16 cellular contexts compared by ENCODE assay signal in the genomic region with DNA sequence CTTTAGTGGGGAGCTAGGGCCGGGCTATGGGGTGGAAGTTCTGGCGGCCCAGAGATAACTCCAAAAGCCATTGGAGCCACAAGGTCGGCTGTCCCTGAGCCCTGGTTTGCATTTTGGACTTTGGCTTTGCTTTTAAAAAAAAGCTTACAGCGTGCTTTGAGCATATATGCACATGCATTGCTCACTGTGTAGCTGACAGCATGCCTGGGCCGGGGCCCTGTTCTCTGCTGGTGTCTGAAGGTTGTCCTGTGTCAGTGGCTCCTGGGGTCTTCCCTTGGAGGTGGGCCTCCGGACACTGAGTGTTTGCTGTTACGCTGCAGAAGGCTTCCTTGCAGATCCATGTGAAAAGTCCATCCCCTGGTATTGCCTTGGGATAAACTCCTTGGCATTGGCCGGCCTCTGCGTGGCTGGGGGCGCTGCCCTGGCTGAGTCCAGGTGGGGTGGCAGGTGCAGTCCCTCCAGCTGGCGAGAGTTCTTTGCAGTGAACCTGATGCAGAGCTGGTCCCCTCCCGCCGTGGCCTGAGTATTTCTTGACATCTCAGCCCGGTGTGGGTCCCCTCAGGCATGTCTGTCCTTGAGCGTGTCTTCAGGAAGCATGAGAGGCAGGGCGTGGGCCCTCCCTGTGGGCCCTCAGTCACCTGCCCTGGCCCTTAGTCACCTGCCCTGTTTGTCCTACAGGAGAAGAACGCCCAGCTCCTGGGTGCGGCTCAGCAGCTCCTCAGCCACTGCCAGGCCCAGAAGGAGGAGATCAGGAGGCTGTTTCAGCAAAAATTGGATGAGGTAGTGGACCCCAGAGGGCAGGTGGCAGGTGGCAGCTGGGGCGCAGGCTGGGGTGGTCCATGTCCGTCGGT. TPM values are rescaled to one million over a fixed set of nuclear protein-coding genes. Genes with fewer than 3 reads are reported as not detected.
DNase-seq lines count a peak whose midpoint lies in the region; ATAC-seq, FAIRE-seq and TF ChIP-seq lines count a peak whose summit lies in the region.
"Had no signal": no experiment of that assay in that cellular context is flagged by ENCODE, and none has a peak within 500 bp of the region (broad histone marks: within the 10 kb centered on the region; RNA-seq: fewer than 3 reads in every experiment).

No MANE protein-coding gene starts in this region.

- H3K4me2 ChIP-seq in GM23338 (no peak overlapping the region), keratinocyte (ENCODE audit: control insufficient read depth, extremely low read depth, insufficient read depth, low read depth, low read length) (no peak overlapping the region)

- peak overlapping the region; percentile 26; the same call in 1 of the 2 replicates for H3K27ac ChIP-seq in GM23338 (ENCODE audit: low read depth)
- peak overlapping the region; percentile 23; the same call in 1 of the 2 replicates for H3K27ac ChIP-seq in WERI-Rb-1
- H3K27ac ChIP-seq in keratinocyte (ENCODE audit: control insufficient read depth, insufficient read depth, low read length): peak overlapping the region; percentile 18
- H3K27ac ChIP-seq: left ventricle myocardium inferior, SJSA1 had no signal

- no peaks in the 10 kb centered on the region for H3K79me2 ChIP-seq in GM23338 (replicated peaks; ENCODE audit: insufficient read depth)
- H3K79me2 ChIP-seq in keratinocyte (ENCODE audit: control insufficient read depth, insufficient read depth, low read length): no peaks in the 10 kb centered on the region

- no peak overlapping the region for H3K4me3 ChIP-seq in GM23338
- no peak overlapping the region for H3K4me3 ChIP-seq in WERI-Rb-1 (ENCODE audit: low read depth, low read length)
- no peak overlapping the region for H3K4me3 ChIP-seq in keratinocyte (ENCODE audit: control insufficient read depth in 2 of 3, extremely low read depth in 1 of 3, insufficient read depth in 2 of 3, low read depth in 1 of 3, low read length in 3 of 3)
- H3K4me3 ChIP-seq: left ventricle myocardium inferior, SJSA1 had no signal

- no peak overlapping the region for H2AFZ ChIP-seq in GM23338
- no peak overlapping the region for H2AFZ ChIP-seq in keratinocyte (ENCODE audit: control insufficient read depth, low read length)

- H3K36me3 ChIP-seq in GM23338 (ENCODE audit: insufficient read depth) (peaks cover 9% of the 10 kb centered on the region; the same call in 1 of the 2 replicates), WERI-Rb-1 (peaks cover 96% of the 10 kb centered on the region), keratinocyte (ENCODE audit: control insufficient read depth in 2 of 2, extremely low read depth in 1 of 2, insufficient read depth in 2 of 2, low read length in 2 of 2) (peaks cover 28 to 51% of the 10 kb centered on the region in 2 experiments)

- dilution Hi-C loops in keratinocyte (cut with MboI; ENCODE audit: extremely low pct_ligation_motif_present, low sequenced_read_pairs): no loop called here

- ATAC-seq in GM23338: no peak
- ATAC-seq in stimulated activated effector memory CD8-positive, alpha-beta T cell treated with anti-CD3 and anti-CD28 coated beads, Interleukin-12 subunit alpha, Interleukin-12 subunit beta, amount 100 ng/mL, for 72 hours: no peak
- no peak for ATAC-seq in GM18502 (IDR thresholded peaks at IDR 0.05; ENCODE audit: poor library complexity, unreplicated experiment)
- ATAC-seq: natural killer cell treated with Interleukin-12 subunit alpha and Interleukin-12 subunit beta and Interleukin-15 and Interleukin-18, amount 100 ng/mL, for 72 hours had no signal

- H3K27me3 Mint-ChIP-seq in GM23338 (ENCODE audit: insufficient read depth, low read depth, poor library complexity): peaks cover 1% of the 10 kb centered on the region
- no peaks in the 10 kb centered on the region for H3K27me3 Mint-ChIP-seq in mesothelial cell of epicardium (ENCODE audit: low read depth)
- H3K27me3 Mint-ChIP-seq: natural killer cell treated with Interleukin-12 subunit alpha and Interleukin-12 subunit beta and Interleukin-15 and Interleukin-18, amount 100 ng/mL, for 72 hours had no signal

- no peak for DNase-seq in GM23338 (ENCODE audit: low spot score)
- no peak for DNase-seq in WERI-Rb-1
- DNase-seq in keratinocyte (ENCODE audit: low read depth, low spot score): no peak
- DNase-seq in stimulated activated effector memory CD8-positive, alpha-beta T cell treated with anti-CD3 and anti-CD28 coated beads, Interleukin-12 subunit alpha, Interleukin-12 subunit beta, amount 100 ng/mL, for 72 hours (ENCODE audit: low spot score in 2 of 2): no peak
- no peak for DNase-seq in hippocampal formation (lab: John Stamatoyannopoulos, UW)
- no peak for DNase-seq in mesothelial cell of epicardium (ENCODE audit: low spot score in 2 of 2, unreplicated experiment in 2 of 2)
- DNase-seq: activated effector memory CD4-positive, alpha-beta T cell treated with Interleukin-2 at 50 U/mL for 16 hours; Calu3; foreskin melanocyte; left ventricle myocardium inferior; NCI-H187 had no signal

- 0 out of 2 replicates have a peak, but pooled peaks cover 8% of the 10 kb centered on the region for H4K20me1 ChIP-seq in GM23338 (replicated peaks; ENCODE audit: insufficient read depth)
- H4K20me1 ChIP-seq in keratinocyte (ENCODE audit: control insufficient read depth, extremely low read depth, insufficient read depth, low read length): no peaks in the 10 kb centered on the region

- peaks cover 5% of the 10 kb centered on the region; the same call in 1 of the 2 replicates for H3K4me1 ChIP-seq in GM23338 (ENCODE audit: insufficient read depth)
- peaks cover 19% of the 10 kb centered on the region for H3K4me1 ChIP-seq in keratinocyte (ENCODE audit: control insufficient read depth, extremely low read depth, insufficient read depth, low read length)
- H3K4me1 ChIP-seq: SJSA1 had no signal

- H3K27ac Mint-ChIP-seq in GM23338 (no peak overlapping the region), mesothelial cell of epicardium (no peak overlapping the region)
- H3K27ac Mint-ChIP-seq in stimulated activated effector memory CD8-positive, alpha-beta T cell treated with anti-CD3 and anti-CD28 coated beads, Interleukin-12 subunit alpha, Interleukin-12 subunit beta, amount 100 ng/mL, for 72 hours: peak overlapping the region; percentile 89
- H3K27ac Mint-ChIP-seq: natural killer cell treated with Interleukin-12 subunit alpha and Interleukin-12 subunit beta and Interleukin-15 and Interleukin-18, amount 100 ng/mL, for 72 hours had no signal

- peaks cover 4% of the 10 kb centered on the region for H3K9me1 ChIP-seq in keratinocyte (ENCODE audit: control insufficient read depth, extremely low read depth, insufficient read depth, low read length)

- no peak overlapping the region for H3K4me3 Mint-ChIP-seq in GM23338
- H3K4me3 Mint-ChIP-seq in stimulated activated effector memory CD8-positive, alpha-beta T cell treated with anti-CD3 and anti-CD28 coated beads, Interleukin-12 subunit alpha, Interleukin-12 subunit beta, amount 100 ng/mL, for 72 hours: no peak overlapping the region
- no peak overlapping the region for H3K4me3 Mint-ChIP-seq in mesothelial cell of epicardium
- H3K4me3 Mint-ChIP-seq: natural killer cell treated with Interleukin-12 subunit alpha and Interleukin-12 subunit beta and Interleukin-15 and Interleukin-18, amount 100 ng/mL, for 72 hours had no signal

- FAIRE-seq in keratinocyte (lab: Jason Lieb, UNC): no peak
- FAIRE-seq: astrocyte, endometrium had no signal

- no peaks in the 10 kb centered on the region for H3K9me2 ChIP-seq in GM23338 (ENCODE audit: insufficient read depth)

- H3F3A ChIP-seq in GM23338 (replicated peaks; ENCODE audit: low read depth): 0 out of 2 replicates have a peak, but pooled peaks cover 2% of the 10 kb centered on the region

- no peak overlapping the region for H3K9ac ChIP-seq in keratinocyte (ENCODE audit: control insufficient read depth, extremely low read depth, insufficient read depth, low read length)

- TF ChIP-seq CTCF in GM23338 (conservative IDR thresholded peaks at IDR 0.05; ENCODE audit: low read depth in 2 of 2): no peak
- TF ChIP-seq CTCF in WERI-Rb-1 (IDR thresholded peaks at IDR 0.05; ENCODE audit: low read depth, low read length): no peak
- TF ChIP-seq CTCF in keratinocyte (optimal IDR thresholded peaks at IDR 0.05 in 1 of 3, IDR thresholded peaks at IDR 0.05 in 1 of 3, conservative IDR thresholded peaks at IDR 0.05 in 1 of 3; ENCODE audit: extremely low read depth in 1 of 3, insufficient read depth in 2 of 3, low read length in 3 of 3): no peak
- no peak for TF ChIP-seq CTCF in mesothelial cell of epicardium (IDR thresholded peaks at IDR 0.05; ENCODE audit: unreplicated experiment)

- H3K9me3 ChIP-seq in WERI-Rb-1 (ENCODE audit: severe bottlenecking) (no peaks in the 10 kb centered on the region), keratinocyte (ENCODE audit: control insufficient read depth, low read depth, low read length) (no peaks in the 10 kb centered on the region)
- H3K9me3 ChIP-seq: left ventricle myocardium inferior, SJSA1 had no signal

- H3K9me3 Mint-ChIP-seq in GM23338: no peaks in the 10 kb centered on the region; the same call in 2 of the 3 replicates
- H3K9me3 Mint-ChIP-seq in stimulated activated effector memory CD8-positive, alpha-beta T cell treated with anti-CD3 and anti-CD28 coated beads, Interleukin-12 subunit alpha, Interleukin-12 subunit beta, amount 100 ng/mL, for 72 hours: no peaks in the 10 kb centered on the region
- H3K9me3 Mint-ChIP-seq in mesothelial cell of epicardium: no peaks in the 10 kb centered on the region
- H3K9me3 Mint-ChIP-seq: natural killer cell treated with Interleukin-12 subunit alpha and Interleukin-12 subunit beta and Interleukin-15 and Interleukin-18, amount 100 ng/mL, for 72 hours had no signal

- H3K36me3 Mint-ChIP-seq in GM23338 (ENCODE audit: low read depth) (peaks cover 50% of the 10 kb centered on the region), mesothelial cell of epicardium (peaks cover 23% of the 10 kb centered on the region)
- H3K36me3 Mint-ChIP-seq in stimulated activated effector memory CD8-positive, alpha-beta T cell treated with anti-CD3 and anti-CD28 coated beads, Interleukin-12 subunit alpha, Interleukin-12 subunit beta, amount 100 ng/mL, for 72 hours: peaks cover 97% of the 10 kb centered on the region

- H3K4me1 Mint-ChIP-seq in GM23338 (peaks cover 3% of the 10 kb centered on the region; the same call in 2 of the 3 replicates), mesothelial cell of epicardium (no peaks in the 10 kb centered on the region)
- peaks cover 17% of the 10 kb centered on the region for H3K4me1 Mint-ChIP-seq in stimulated activated effector memory CD8-positive, alpha-beta T cell treated with anti-CD3 and anti-CD28 coated beads, Interleukin-12 subunit alpha, Interleukin-12 subunit beta, amount 100 ng/mL, for 72 hours

- H3K27me3 ChIP-seq in GM23338 (ENCODE audit: insufficient read depth): no peaks in the 10 kb centered on the region
- H3K27me3 ChIP-seq in WERI-Rb-1 (ENCODE audit: insufficient read depth, low read depth, severe bottlenecking): no peaks in the 10 kb centered on the region
- no peaks in the 10 kb centered on the region for H3K27me3 ChIP-seq in keratinocyte (ENCODE audit: control insufficient read depth, extremely low read depth, insufficient read depth, low read length)
- H3K27me3 ChIP-seq: SJSA1 had no signal

RNA-seq across cellular contexts. Expression of gene PLEKHJ1, which starts 23.0 kb away (rescaled TPM):
- 175 and 210 TPM in 2 replicates for total RNA-seq in GM23338 (2014; rRNA removed; shearing (Covaris generic))
- polyA plus RNA-seq in GM23338 (2016; fragmentation: Nextera tagmentation; extraction: Ambion mirVana) (142 and 146 TPM in 2 replicates), keratinocyte (36.8 to 53.1 TPM (median 46.8 TPM) in 3 replicates)
- 25.8 TPM for polyA plus RNA-seq in keratinocyte (2011; ENCODE audit: low read depth)
- polyA plus RNA-seq in keratinocyte (2011; cell fraction: cytosol; rRNA removed): 23.6 and 46.0 TPM in 2 replicates
- 64.9 and 73.8 TPM in 2 replicates for polyA plus RNA-seq in keratinocyte (2011; cell fraction: nucleus; rRNA removed)
- polyA plus RNA-seq in keratinocyte (2012; ENCODE audit: low replicate concordance): 34.3 and 44.2 TPM in 2 replicates
- polyA minus RNA-seq in keratinocyte: 16.2 to 34.2 TPM (median 19.7 TPM) in 3 replicates
- polyA minus RNA-seq in keratinocyte (2011; cell fraction: cytosol; rRNA and poly(A)+ RNA removed): 25.3 TPM
- polyA minus RNA-seq in keratinocyte (2011; cell fraction: nucleus; rRNA and poly(A)+ RNA removed): 15.6 and 19.9 TPM in 2 replicates
- 73.4 to 75.6 TPM (median 73.8 TPM) in 3 replicates for total RNA-seq in mesothelial cell of epicardium

RNA-seq across cellular contexts. Expression of gene SF3A2, which starts 23.5 kb away (rescaled TPM):
- 79.1 and 128 TPM in 2 replicates for total RNA-seq in GM23338 (2014; rRNA removed; shearing (Covaris generic))
- 67.7 and 76.0 TPM in 2 replicates for polyA plus RNA-seq in GM23338 (2016; fragmentation: Nextera tagmentation; extraction: Ambion mirVana)
- 4.7 to 24.1 TPM (median 4.7 TPM) in 3 replicates for polyA plus RNA-seq in keratinocyte
- polyA plus RNA-seq in keratinocyte (2011; ENCODE audit: low read depth): 41.0 TPM
- 6.9 and 16.1 TPM in 2 replicates for polyA plus RNA-seq in keratinocyte (2011; cell fraction: cytosol; rRNA removed)
- polyA plus RNA-seq in keratinocyte (2011; cell fraction: nucleus; rRNA removed): 17.1 and 21.8 TPM in 2 replicates
- polyA plus RNA-seq in keratinocyte (2012; ENCODE audit: low replicate concordance): 40.1 and 59.6 TPM in 2 replicates
- 6.7 to 25.7 TPM (median 7.2 TPM) in 3 replicates for polyA minus RNA-seq in keratinocyte
- 37.4 TPM for polyA minus RNA-seq in keratinocyte (2011; cell fraction: cytosol; rRNA and poly(A)+ RNA removed)
- 31.1 and 35.7 TPM in 2 replicates for polyA minus RNA-seq in keratinocyte (2011; cell fraction: nucleus; rRNA and poly(A)+ RNA removed)
- 142 to 156 TPM (median 146 TPM) in 3 replicates for total RNA-seq in mesothelial cell of epicardium

RNA-seq across cellular contexts. Expression of gene AMH, which starts 36.0 kb away (rescaled TPM):
- total RNA-seq in GM23338 (2014; rRNA removed; shearing (Covaris generic)): 2.6 and 6.8 TPM in 2 replicates
- polyA plus RNA-seq in GM23338 (2016; fragmentation: Nextera tagmentation; extraction: Ambion mirVana) (1.4 and 1.9 TPM in 2 replicates), keratinocyte (0.02 to 0.15 TPM (median 0.07 TPM) in 3 replicates)
- 0.19 TPM for polyA plus RNA-seq in keratinocyte (2011; ENCODE audit: low read depth)
- polyA plus RNA-seq in keratinocyte (2011; cell fraction: cytosol; rRNA removed): not detected in 2 replicates
- polyA plus RNA-seq in keratinocyte (2011; cell fraction: nucleus; rRNA removed): 0.41 and 0.85 TPM in 2 replicates
- polyA plus RNA-seq in keratinocyte (2012; ENCODE audit: low replicate concordance): 0.08 and 0.56 TPM in 2 replicates
- not detected in 3 replicates for polyA minus RNA-seq in keratinocyte
- polyA minus RNA-seq in keratinocyte (2011; cell fraction: cytosol; rRNA and poly(A)+ RNA removed): not detected
- polyA minus RNA-seq in keratinocyte (2011; cell fraction: nucleus; rRNA and poly(A)+ RNA removed): 0.21 and 0.54 TPM in 2 replicates
- 42.4 to 50.1 TPM (median 44.5 TPM) in 3 replicates for total RNA-seq in mesothelial cell of epicardium

RNA-seq across cellular contexts. Expression of gene JSRP1, which starts 43.1 kb away (rescaled TPM):
- 2.4 and 4.5 TPM in 2 replicates for total RNA-seq in GM23338 (2014; rRNA removed; shearing (Covaris generic))
- 3.1 and 3.7 TPM in 2 replicates for polyA plus RNA-seq in GM23338 (2016; fragmentation: Nextera tagmentation; extraction: Ambion mirVana)
- not detected in 3 replicates for polyA plus RNA-seq in keratinocyte
- not detected for polyA plus RNA-seq in keratinocyte (2011; ENCODE audit: low read depth)
- polyA plus RNA-seq in keratinocyte (2011; cell fraction: cytosol; rRNA removed): 0.27 TPM in 1 of 2 replicates, not detected in the other
- polyA plus RNA-seq in keratinocyte (2011; cell fraction: nucleus; rRNA removed): not detected in 2 replicates
- polyA plus RNA-seq in keratinocyte (2012; ENCODE audit: low replicate concordance): 0.49 and 0.66 TPM in 2 replicates
- not detected in 3 replicates for polyA minus RNA-seq in keratinocyte
- not detected for polyA minus RNA-seq in keratinocyte (2011; cell fraction: cytosol; rRNA and poly(A)+ RNA removed)
- polyA minus RNA-seq in keratinocyte (2011; cell fraction: nucleus; rRNA and poly(A)+ RNA removed): not detected in 2 replicates
- 0.80 TPM in 1 of 3 replicates, not detected in the others for total RNA-seq in mesothelial cell of epicardium
- total RNA-seq: SJSA1 had no signal

RNA-seq across cellular contexts. Expression of gene DOT1L, which starts 49.4 kb away (rescaled TPM):
- total RNA-seq in GM23338 (2014; rRNA removed; shearing (Covaris generic)): 23.4 and 40.6 TPM in 2 replicates
- polyA plus RNA-seq in GM23338 (2016; fragmentation: Nextera tagmentation; extraction: Ambion mirVana) (25.5 and 31.0 TPM in 2 replicates), keratinocyte (3.0 to 4.6 TPM (median 3.3 TPM) in 3 replicates)
- polyA plus RNA-seq in keratinocyte (2011; ENCODE audit: low read depth): 14.9 TPM
- 2.0 and 3.4 TPM in 2 replicates for polyA plus RNA-seq in keratinocyte (2011; cell fraction: cytosol; rRNA removed)
- 7.6 and 9.5 TPM in 2 replicates for polyA plus RNA-seq in keratinocyte (2011; cell fraction: nucleus; rRNA removed)
- 6.4 and 6.8 TPM in 2 replicates for polyA plus RNA-seq in keratinocyte (2012; ENCODE audit: low replicate concordance)
- polyA minus RNA-seq in keratinocyte: 6.0 to 24.1 TPM (median 7.4 TPM) in 3 replicates
- polyA minus RNA-seq in keratinocyte (2011; cell fraction: cytosol; rRNA and poly(A)+ RNA removed): 5.9 TPM
- polyA minus RNA-seq in keratinocyte (2011; cell fraction: nucleus; rRNA and poly(A)+ RNA removed): 8.8 and 10.9 TPM in 2 replicates
- 54.1 to 59.1 TPM (median 58.2 TPM) in 3 replicates for total RNA-seq in mesothelial cell of epicardium
